Comparison of ENCODE assay signal across 9 cellular contexts in genomic region chr19:1154731-1155351, GRCh38. TPM values are rescaled to one million over a fixed set of nuclear protein-coding genes. Genes with fewer than 3 reads are reported as not detected.
DNase-seq lines count a peak whose midpoint lies in the region; ATAC-seq and TF ChIP-seq lines count a peak whose summit lies in the region.
"Had no signal": no experiment of that assay in that cellular context is flagged by ENCODE, and none has a peak within 500 bp of the region (broad histone marks: within the 10 kb centered on the region; RNA-seq: fewer than 3 reads in every experiment).

No MANE protein-coding gene starts in this region.

- DNase-seq in KBM-7 = peak; percentile 38
- DNase-seq in caudate nucleus (lab: John Stamatoyannopoulos, UW) = peak in 14 of 61 donors; percentile 17 to 76 (median 26)
- DNase-seq in left colon = peak; percentile 78 to 86
- DNase-seq in WERI-Rb-1 = no peak
- DNase-seq in activated gamma-delta T cell treated with Interleukin-2 at 50 U/mL for 16 hours = no peak
- DNase-seq: PC-3 had no signal

- peak overlapping the region in 4 of 5 donors; percentile 24 to 57 (median 48) for H3K4me3 ChIP-seq in subcutaneous abdominal adipose tissue (ENCODE audit: low read depth in 1 of 5, low read length in 5 of 5)
- H3K4me3 ChIP-seq in WERI-Rb-1 (ENCODE audit: low read depth, low read length) = no peak overlapping the region

- ATAC-seq in left colon (peak; percentile 94), GM19455 (IDR thresholded peaks at IDR 0.05; ENCODE audit: unreplicated experiment) (no peak), GM18867 (IDR thresholded peaks at IDR 0.05; ENCODE audit: unreplicated experiment) (no peak)
- ATAC-seq: PC-3 had no signal

- in situ Hi-C loops in KBM-7 (cut with MboI; ENCODE audit: low pct_unique_long_range_greater_than_20kb, low sequenced_read_pairs) = no loop called here

- no peaks in the 10 kb centered on the region for H3K9me3 ChIP-seq in subcutaneous abdominal adipose tissue (ENCODE audit: control insufficient read depth in 5 of 5, low read length in 5 of 5)
- no peaks in the 10 kb centered on the region for H3K9me3 ChIP-seq in WERI-Rb-1 (ENCODE audit: severe bottlenecking)

- no peaks in the 10 kb centered on the region for H3K27me3 ChIP-seq in subcutaneous abdominal adipose tissue (ENCODE audit: control insufficient read depth in 5 of 5, insufficient read depth in 4 of 5, low read length in 5 of 5)
- no peaks in the 10 kb centered on the region for H3K27me3 ChIP-seq in WERI-Rb-1 (ENCODE audit: insufficient read depth, low read depth, severe bottlenecking)

- peak overlapping the region; percentile 62 for H3K27ac ChIP-seq in caudate nucleus (ENCODE audit: low read depth, low read length)
- H3K27ac ChIP-seq in subcutaneous abdominal adipose tissue (ENCODE audit: low read depth, low read length) = peak overlapping the region; percentile 90
- H3K27ac ChIP-seq in WERI-Rb-1 = no peak overlapping the region

- peaks cover 9 to 64% (median 60%) of the 10 kb centered on the region in 5 donors for H3K4me1 ChIP-seq in subcutaneous abdominal adipose tissue (ENCODE audit: control insufficient read depth in 5 of 5, insufficient read depth in 5 of 5, low read length in 5 of 5)

- intact Hi-C loops in left colon (cut with DNase I, micrococcal nuclease) = no loop called here

- H3K36me3 ChIP-seq in subcutaneous abdominal adipose tissue (ENCODE audit: control insufficient read depth in 5 of 5, insufficient read depth in 5 of 5, low read length in 5 of 5) (peaks cover 0 to 26% (median 7%) of the 10 kb centered on the region in 5 donors), WERI-Rb-1 (peaks cover 22% of the 10 kb centered on the region)

- no peak for TF ChIP-seq CTCF in WERI-Rb-1 (IDR thresholded peaks at IDR 0.05; ENCODE audit: low read depth, low read length)

- peak overlapping the region; percentile 63 to 81 (median 68) for H3K9ac ChIP-seq in subcutaneous abdominal adipose tissue (ENCODE audit: low read length in 5 of 5)

RNA-seq across cellular contexts. Expression of gene SBNO2, which starts 19.2 kb away (rescaled TPM):
- total RNA-seq in left colon = 10 to 100 TPM; 58.6 to 71.9 TPM

RNA-seq across cellular contexts. Expression of gene STK11, which starts 50.7 kb away (rescaled TPM):
- total RNA-seq in left colon = 10 to 100 TPM; 71.8 to 91.8 TPM

RNA-seq across cellular contexts. Expression of gene GPX4, which starts 51.0 kb away (rescaled TPM):
- 100 to 1,000 TPM; 162 to 176 TPM for total RNA-seq in left colon

RNA-seq across cellular contexts. Expression of gene POLR2E, which starts 59.7 kb away (rescaled TPM):
- 100 to 1,000 TPM; 116 to 141 TPM for total RNA-seq in left colon

Comparison
In these comparisons a context has a peak if more than half of its experiments do, and no peak if none do; other contexts are left out.
1. DNase-seq: peak in KBM-7 (single experiment) and left colon (2 of 2); none in WERI-Rb-1 (single experiment) and activated gamma-delta T cell treated with Interleukin-2 at 50 U/mL for 16 hours (single experiment).